27 cellular contexts compared by ENCODE assay signal in genomic region chr7:2051708-2052656, GRCh38.
DNase-seq lines count a peak whose midpoint lies in the region; ATAC-seq, FAIRE-seq and TF ChIP-seq lines count a peak whose summit lies in the region.
"Had no signal": no experiment of that assay in that cellular context is flagged by ENCODE, and none has a peak within 500 bp of the region (broad histone marks: within the 10 kb centered on the region; RNA-seq: fewer than 3 reads in every experiment).

No MANE protein-coding gene starts in this region.

- H3K4me2 ChIP-seq in astrocyte (ENCODE audit: low read length): no peak overlapping the region
- H3K4me2 ChIP-seq in neural progenitor cell: no peak overlapping the region

- H3K4me1 Mint-ChIP-seq in astrocyte (ENCODE audit: low read depth, unreplicated experiment) (peaks cover 5% of the 10 kb centered on the region), neural progenitor cell (peaks cover 23% of the 10 kb centered on the region)
- H3K4me1 Mint-ChIP-seq in stimulated activated effector memory CD8-positive, alpha-beta T cell treated with anti-CD3 and anti-CD28 coated beads, Interleukin-12 subunit alpha, Interleukin-12 subunit beta, amount 100 ng/mL, for 72 hours: peaks cover 17% of the 10 kb centered on the region
- H3K4me1 Mint-ChIP-seq: activated CD4-positive, alpha-beta T cell treated with anti-CD3 and anti-CD28 coated beads for 36 hours; activated T-helper 17 cell treated with anti-CD3 and anti-CD28 coated beads, Interleukin-2, amount 50 U/mL, for 72 hours had no signal

- no peak for FAIRE-seq in astrocyte (lab: Jason Lieb, UNC)
- FAIRE-seq: G401.6, GM12878, HepG2 had no signal

- H3K36me3 ChIP-seq in astrocyte (ENCODE audit: insufficient read depth, low read length) (no peaks in the 10 kb centered on the region), neural progenitor cell (no peaks in the 10 kb centered on the region)
- H3K36me3 ChIP-seq: brain microvascular endothelial cell, colonic mucosa, transverse colon had no signal

- H3K27me3 ChIP-seq in astrocyte (ENCODE audit: insufficient read depth, low read length) (no peaks in the 10 kb centered on the region), neural progenitor cell (no peaks in the 10 kb centered on the region)
- H3K27me3 ChIP-seq: brain microvascular endothelial cell, colonic mucosa, transverse colon had no signal

- H3K9me3 Mint-ChIP-seq in astrocyte (ENCODE audit: unreplicated experiment) (no peaks in the 10 kb centered on the region), neural progenitor cell (no peaks in the 10 kb centered on the region)
- H3K9me3 Mint-ChIP-seq in stimulated activated effector memory CD8-positive, alpha-beta T cell treated with anti-CD3 and anti-CD28 coated beads, Interleukin-12 subunit alpha, Interleukin-12 subunit beta, amount 100 ng/mL, for 72 hours: no peaks in the 10 kb centered on the region
- H3K9me3 Mint-ChIP-seq: activated naive CD8-positive, alpha-beta T cell treated with anti-CD3 and anti-CD28 coated beads, Interleukin-2, amount 10 ng/mL, durations not matched to agents 7 days and 5 days; activated T-helper 17 cell treated with anti-CD3 and anti-CD28 coated beads, Interleukin-2, amount 50 U/mL, for 72 hours had no signal

- H3K27ac Mint-ChIP-seq in astrocyte (ENCODE audit: unreplicated experiment) (peak overlapping the region; percentile 26), neural progenitor cell (peak overlapping the region; percentile 85)
- H3K27ac Mint-ChIP-seq in stimulated activated effector memory CD8-positive, alpha-beta T cell treated with anti-CD3 and anti-CD28 coated beads, Interleukin-12 subunit alpha, Interleukin-12 subunit beta, amount 100 ng/mL, for 72 hours: no peak overlapping the region
- H3K27ac Mint-ChIP-seq: activated CD4-positive, alpha-beta T cell treated with anti-CD3 and anti-CD28 coated beads for 36 hours; activated naive CD8-positive, alpha-beta T cell treated with anti-CD3 and anti-CD28 coated beads, Interleukin-2, amount 10 ng/mL, durations not matched to agents 7 days and 5 days; activated T-helper 17 cell treated with anti-CD3 and anti-CD28 coated beads, Interleukin-2, amount 50 U/mL, for 72 hours; B cell had no signal

- H3K27ac ChIP-seq in astrocyte (ENCODE audit: low read depth, low read length): no peak overlapping the region
- H3K27ac ChIP-seq in neural progenitor cell: no peak overlapping the region
- H3K27ac ChIP-seq: brain microvascular endothelial cell, colonic mucosa, transverse colon had no signal

- H3K36me3 Mint-ChIP-seq in astrocyte (ENCODE audit: low read depth, unreplicated experiment) (peaks cover 1% of the 10 kb centered on the region), neural progenitor cell (peaks cover 6% of the 10 kb centered on the region)
- peaks cover 5% of the 10 kb centered on the region for H3K36me3 Mint-ChIP-seq in stimulated activated effector memory CD8-positive, alpha-beta T cell treated with anti-CD3 and anti-CD28 coated beads, Interleukin-12 subunit alpha, Interleukin-12 subunit beta, amount 100 ng/mL, for 72 hours
- H3K36me3 Mint-ChIP-seq: activated naive CD8-positive, alpha-beta T cell treated with anti-CD3 and anti-CD28 coated beads, Interleukin-2, amount 10 ng/mL, durations not matched to agents 7 days and 5 days had no signal

- no peak overlapping the region for H3K4me3 ChIP-seq in astrocyte (ENCODE audit: insufficient read depth, low read depth, low read length)
- no peak overlapping the region for H3K4me3 ChIP-seq in neural progenitor cell
- H3K4me3 ChIP-seq: colonic mucosa, GM12878, lung, transverse colon had no signal

- H3K4me1 ChIP-seq in astrocyte (ENCODE audit: insufficient read depth, low read length): no peaks in the 10 kb centered on the region
- no peaks in the 10 kb centered on the region for H3K4me1 ChIP-seq in neural progenitor cell
- H3K4me1 ChIP-seq: colonic mucosa had no signal

- H3K9me3 ChIP-seq in astrocyte (ENCODE audit: insufficient read depth, low read depth, low read length) (no peaks in the 10 kb centered on the region), neural progenitor cell (ENCODE audit: low read depth) (no peaks in the 10 kb centered on the region)
- H3K9me3 ChIP-seq: colonic mucosa, transverse colon had no signal

- H3K27me3 Mint-ChIP-seq in astrocyte (ENCODE audit: low read depth, unreplicated experiment) (no peaks in the 10 kb centered on the region), neural progenitor cell (ENCODE audit: insufficient read depth, low read depth) (peaks cover 2% of the 10 kb centered on the region)
- H3K27me3 Mint-ChIP-seq: activated CD4-positive, alpha-beta T cell treated with anti-CD3 and anti-CD28 coated beads for 36 hours; activated naive CD8-positive, alpha-beta T cell treated with anti-CD3 and anti-CD28 coated beads, Interleukin-2, amount 10 ng/mL, durations not matched to agents 7 days and 5 days; activated T-helper 17 cell treated with anti-CD3 and anti-CD28 coated beads, Interleukin-2, amount 50 U/mL, for 72 hours; B cell had no signal

- H3K9ac ChIP-seq in astrocyte (ENCODE audit: low read length) (no peak overlapping the region), neural progenitor cell (no peak overlapping the region)

- no peaks in the 10 kb centered on the region for H3K79me2 ChIP-seq in astrocyte (ENCODE audit: insufficient read depth, low read length)
- H3K79me2 ChIP-seq in neural progenitor cell (ENCODE audit: low read depth): no peaks in the 10 kb centered on the region

- TF ChIP-seq CTCF in astrocyte (IDR thresholded peaks at IDR 0.05; ENCODE audit: insufficient read depth, low read depth, low read length) (no peak), neural progenitor cell (IDR thresholded peaks at IDR 0.05) (no peak)

- no peak overlapping the region for H2AFZ ChIP-seq in astrocyte (ENCODE audit: low read depth, low read length)
- H2AFZ ChIP-seq in neural progenitor cell (replicated peaks): no peak overlapping the region

- ATAC-seq in stimulated activated effector memory CD8-positive, alpha-beta T cell treated with anti-CD3 and anti-CD28 coated beads, Interleukin-12 subunit alpha, Interleukin-12 subunit beta, amount 100 ng/mL, for 72 hours: no peak
- ATAC-seq: activated CD4-positive, alpha-beta T cell treated with anti-CD3 and anti-CD28 coated beads for 36 hours; activated T-helper 17 cell treated with anti-CD3 and anti-CD28 coated beads, Interleukin-2, amount 50 U/mL, for 72 hours; GM12878; HCT116; HepG2; stimulated activated naive CD8-positive, alpha-beta T cell treated with anti-CD3 and anti-CD28 coated beads, Interleukin-15, Interleukin-2, amounts not matched to agents 100 U/mL and 50 U/mL, for 24 hours had no signal

- H3F3A ChIP-seq in neural progenitor cell (ENCODE audit: low read depth): no peaks in the 10 kb centered on the region

- H3K4me3 Mint-ChIP-seq in astrocyte (ENCODE audit: unreplicated experiment) (no peak overlapping the region), neural progenitor cell (no peak overlapping the region)
- no peak overlapping the region for H3K4me3 Mint-ChIP-seq in stimulated activated effector memory CD8-positive, alpha-beta T cell treated with anti-CD3 and anti-CD28 coated beads, Interleukin-12 subunit alpha, Interleukin-12 subunit beta, amount 100 ng/mL, for 72 hours
- H3K4me3 Mint-ChIP-seq: activated CD4-positive, alpha-beta T cell treated with anti-CD3 and anti-CD28 coated beads for 36 hours; activated naive CD8-positive, alpha-beta T cell treated with anti-CD3 and anti-CD28 coated beads, Interleukin-2, amount 10 ng/mL, durations not matched to agents 7 days and 5 days; activated T-helper 17 cell treated with anti-CD3 and anti-CD28 coated beads, Interleukin-2, amount 50 U/mL, for 72 hours; B cell had no signal

- H4K20me1 ChIP-seq in astrocyte (ENCODE audit: insufficient read depth, low read length): peaks cover 35% of the 10 kb centered on the region
- H4K20me1 ChIP-seq in neural progenitor cell (ENCODE audit: low read depth): no peaks in the 10 kb centered on the region

- DNase-seq in DMS79 treated with DMSO at 0.1 percent for 48 hours (lab: John Stamatoyannopoulos, UW) (peak; percentile 5), DMS79 (lab: John Stamatoyannopoulos, UW) (no peak), NCI-H2029 treated with DMSO at 0.1 percent for 48 hours (lab: John Stamatoyannopoulos, UW) (peak; percentile 53), astrocyte (ENCODE audit: low read depth) (no peak), neural progenitor cell (ENCODE audit: low spot score) (no peak), SKM-1 treated with dmso at 0.1 percent for 144 hours (lab: John Stamatoyannopoulos, UW; ENCODE audit: unreplicated experiment) (no peak), glomerular visceral epithelial cell (ENCODE audit: extremely low spot score) (no peak)
- no peak for DNase-seq in stimulated activated effector memory CD8-positive, alpha-beta T cell treated with anti-CD3 and anti-CD28 coated beads, Interleukin-12 subunit alpha, Interleukin-12 subunit beta, amount 100 ng/mL, for 72 hours (ENCODE audit: low spot score in 2 of 2)
- DNase-seq: 8988T; activated CD4-positive, alpha-beta T cell treated with anti-CD3 and anti-CD28 coated beads for 36 hours; activated naive CD8-positive, alpha-beta T cell treated with anti-CD3 and anti-CD28 coated beads, Interleukin-2, amount 10 ng/mL, durations not matched to agents 7 days and 5 days; brain microvascular endothelial cell; Calu3; colonic mucosa; NCI-H187 treated with DMSO at 0.1 percent for 48 hours; NK-92 treated with Interleukin-12 subunit alpha and Interleukin-12 subunit beta, amount 100 ng/mL, for 24 hours; stimulated activated CD4-positive, alpha-beta T cell treated with anti-CD3 and anti-CD28 coated beads, Interleukin-2, amount 100 ng/mL, for 24 hours; stimulated activated naive CD8-positive, alpha-beta T cell treated with anti-CD3 and anti-CD28 coated beads, Interleukin-15, Interleukin-2, amounts not matched to agents 100 U/mL and 50 U/mL, for 24 hours; SW 1271; transverse colon had no signal

Comparison
In these comparisons a context has a peak if more than half of its experiments do, and no peak if none do; other contexts are left out.
1. DNase-seq: peak in DMS79 treated with DMSO at 0.1 percent for 48 hours (single experiment) and NCI-H2029 treated with DMSO at 0.1 percent for 48 hours (single experiment); none in DMS79 (single experiment), astrocyte (single experiment), neural progenitor cell (single experiment), stimulated activated effector memory CD8-positive, alpha-beta T cell treated with anti-CD3 and anti-CD28 coated beads, Interleukin-12 subunit alpha, Interleukin-12 subunit beta, amount 100 ng/mL, for 72 hours (0 of 2), SKM-1 treated with dmso at 0.1 percent for 144 hours (single experiment) and glomerular visceral epithelial cell (single experiment).